Comparison of ENCODE assay signal across 8 cellular contexts in genomic region chr5:169583424-169584215, GRCh38. TPM values are rescaled to one million over a fixed set of nuclear protein-coding genes. Genes with fewer than 3 reads are reported as not detected.
DNase-seq lines count a peak whose midpoint lies in the region; ATAC-seq and TF ChIP-seq lines count a peak whose summit lies in the region.

A gene with protein sequence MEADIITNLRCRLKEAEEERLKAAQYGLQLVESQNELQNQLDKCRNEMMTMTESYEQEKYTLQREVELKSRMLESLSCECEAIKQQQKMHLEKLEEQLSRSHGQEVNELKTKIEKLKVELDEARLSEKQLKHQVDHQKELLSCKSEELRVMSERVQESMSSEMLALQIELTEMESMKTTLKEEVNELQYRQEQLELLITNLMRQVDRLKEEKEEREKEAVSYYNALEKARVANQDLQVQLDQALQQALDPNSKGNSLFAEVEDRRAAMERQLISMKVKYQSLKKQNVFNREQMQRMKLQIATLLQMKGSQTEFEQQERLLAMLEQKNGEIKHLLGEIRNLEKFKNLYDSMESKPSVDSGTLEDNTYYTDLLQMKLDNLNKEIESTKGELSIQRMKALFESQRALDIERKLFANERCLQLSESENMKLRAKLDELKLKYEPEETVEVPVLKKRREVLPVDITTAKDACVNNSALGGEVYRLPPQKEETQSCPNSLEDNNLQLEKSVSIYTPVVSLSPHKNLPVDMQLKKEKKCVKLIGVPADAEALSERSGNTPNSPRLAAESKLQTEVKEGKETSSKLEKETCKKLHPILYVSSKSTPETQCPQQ (plus strand): TSS chr5:169583773. CDS start chr5:169588417, 4,644 bp downstream.

- H3K79me2 ChIP-seq in smooth muscle cell (ENCODE audit: low read depth), result peaks cover 37% of the 10 kb centered on the region

- peak within 1 kb of the TSS; percentile 90 for H3K9ac ChIP-seq in smooth muscle cell (ENCODE audit: low read depth)

- CTCF ChIA-PET in AG04449 (lab: Yijun Ruan, JAX), result interaction anchor here (1.1 to 5.1 kb wide), 7 partner anchors 9 to 904 kb away, joined by 3 to 60 read pairs (median 6); partner anchors contain the start of gene INSYN2B

- no peaks in the 10 kb centered on the region for H3K36me3 ChIP-seq in smooth muscle cell (ENCODE audit: low read depth)

- H3K4me3 ChIP-seq in AG04449 (ENCODE audit: low read depth, low read length) (peak within 1 kb of the TSS; percentile 86), WI38 (ENCODE audit: low read depth, low read length) (peak within 1 kb of the TSS; percentile 86), cardiac fibroblast (replicated peaks in 1 of 2; ENCODE audit: low read depth in 2 of 2, low read length in 2 of 2) (peak within 1 kb of the TSS; percentile 79 to 91), smooth muscle cell (peak within 1 kb of the TSS; percentile 67)

- H3K27me3 ChIP-seq in smooth muscle cell (ENCODE audit: low read depth), result no peaks in the 10 kb centered on the region

- POLR2A ChIA-PET in AG04449 (lab: Yijun Ruan, JAX), result interaction anchor here (0.6 to 1.4 kb wide), 4 partner anchors 12 to 935 kb away, joined by 3 to 19 read pairs (median 3); no protein-coding TSS in a partner anchor

- TF ChIP-seq CTCF in AG04449 (IDR thresholded peaks at IDR 0.05; ENCODE audit: insufficient read depth, low read length, missing control alignments), result no peak
- TF ChIP-seq CTCF in WI38 (IDR thresholded peaks at IDR 0.05; ENCODE audit: low read depth, low read length), result no peak
- TF ChIP-seq CTCF in cardiac fibroblast (IDR thresholded peaks at IDR 0.05; ENCODE audit: low read depth, low read length), result no peak
- no peak for TF ChIP-seq CTCF in smooth muscle cell (IDR thresholded peaks at IDR 0.05; ENCODE audit: borderline replicate concordance, insufficient read depth, poor library complexity, severe bottlenecking)

- peaks cover 4% of the 10 kb centered on the region for H3K4me1 ChIP-seq in smooth muscle cell (ENCODE audit: low read depth)

- DNase-seq in AG04449 (ENCODE audit: low read depth, low spot score), result peak; percentile 75
- DNase-seq in NCI-H2227 treated with DMSO at 0.1 percent for 48 hours (lab: John Stamatoyannopoulos, UW), result peak; percentile 92
- DNase-seq in cardiac fibroblast (ENCODE audit: low read depth in 2 of 2), result peak; percentile 98
- peak; percentile 95 for DNase-seq in iPS-NIHi7 (ENCODE audit: extremely low spot score)
- peak; percentile 83 for DNase-seq in smooth muscle cell (lab: John Stamatoyannopoulos, UW; ENCODE audit: unreplicated experiment)

- H4K20me1 ChIP-seq in smooth muscle cell (ENCODE audit: low read depth), result no peaks in the 10 kb centered on the region

- peak within 1 kb of the TSS; percentile 91 for H3K4me2 ChIP-seq in smooth muscle cell

- H3F3A ChIP-seq in smooth muscle cell (ENCODE audit: low read depth), result no peaks in the 10 kb centered on the region

- peak within 1 kb of the TSS; percentile 67 for H3K27ac ChIP-seq in smooth muscle cell (ENCODE audit: low read depth)

- no peaks in the 10 kb centered on the region for H3K9me3 ChIP-seq in smooth muscle cell (replicated peaks; ENCODE audit: low read depth)

- ATAC-seq in GM18907 (IDR thresholded peaks at IDR 0.05; ENCODE audit: unreplicated experiment), result peak; percentile 94
- ATAC-seq in HG03159 (IDR thresholded peaks at IDR 0.05; ENCODE audit: unreplicated experiment), result peak; percentile 94

- H2AFZ ChIP-seq in smooth muscle cell (ENCODE audit: low read depth), result peak within 1 kb of the TSS; percentile 94

- WGBS in smooth muscle cell (ENCODE audit: low lambda C conversion rate), result under 1% methylated on average over 53 of the region's 53 CpGs

RNA-seq across cellular contexts. Expression of the gene that starts here (rescaled TPM):
- 34.9 and 75.2 TPM in 2 replicates for total RNA-seq in smooth muscle cell
- 25.7 and 28.0 TPM in 2 replicates for polyA plus RNA-seq in smooth muscle cell

Comparison
In these comparisons a context has a peak if more than half of its experiments do, and no peak if none do; other contexts are left out.
1. Peak in every context shown above with its lines: DNase-seq, ATAC-seq, H3K4me3 ChIP-seq and H3K27ac ChIP-seq.